26 cellular contexts compared by ENCODE assay signal in the genomic region with DNA sequence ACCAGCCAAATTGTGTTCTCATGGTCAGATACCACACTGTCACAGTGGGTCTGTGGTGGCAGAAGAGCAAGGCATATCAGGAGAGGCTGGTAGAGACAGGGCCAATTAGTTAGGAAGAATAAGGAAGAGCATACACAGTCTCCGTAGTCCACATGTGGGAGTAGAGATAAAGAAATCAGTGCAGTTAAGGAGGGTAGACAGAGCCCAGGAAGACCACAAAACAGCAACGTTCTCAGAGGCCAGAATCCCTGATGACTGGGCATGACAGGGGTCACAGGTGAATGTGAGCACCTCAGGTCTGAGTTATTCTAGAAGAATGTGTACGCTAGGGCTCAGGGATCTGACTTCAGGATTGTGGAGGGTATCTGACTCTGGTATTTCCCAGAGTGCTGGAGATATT. TPM values are rescaled to one million over a fixed set of nuclear protein-coding genes. Genes with fewer than 3 reads are reported as not detected.
A peak's percentile ranks its signal among the peaks of the same experiment; 100 is the strongest.
DNase-seq lines count a peak whose midpoint lies in the region; ATAC-seq and TF ChIP-seq lines count a peak whose summit lies in the region.
"Had no signal": no experiment of that assay in that cellular context is flagged by ENCODE, and none has a peak within 500 bp of the region (broad histone marks: within the 10 kb centered on the region; RNA-seq: fewer than 3 reads in every experiment).

No MANE protein-coding gene starts in this region.

- peak overlapping the region; percentile 33 for H3K18ac ChIP-seq in mesendoderm (ENCODE audit: low read length)

- peak overlapping the region; percentile 18 for H3K27ac Mint-ChIP-seq in T-helper 1 cell treated with Interleukin-12 subunit alpha and Interleukin-12 subunit beta and Interleukin-4 antibody, amounts not matched to agents 30 μg/mL and 1 μg/mL, for 36 hours
- H3K27ac Mint-ChIP-seq in CD8-positive, alpha-beta memory T cell: peak overlapping the region in 7 of 8 donors; percentile 53 to 92 (median 82)
- H3K27ac Mint-ChIP-seq in activated naive CD4-positive, alpha-beta T cell treated with anti-CD3 and anti-CD28 coated beads, Interleukin-2, amount 50 U/mL, for 72 hours: peak overlapping the region; percentile 13 to 82
- H3K27ac Mint-ChIP-seq: GM23338, neural progenitor cell, progenitor cell of endocrine pancreas had no signal

- H2BK120ac ChIP-seq in mesendoderm (ENCODE audit: low read depth, low read length): peak overlapping the region; percentile 56

- H3K4me1 ChIP-seq in CD8-positive, alpha-beta memory T cell (ENCODE audit: insufficient read depth, low read length): peaks cover 54% of the 10 kb centered on the region
- peaks cover 8% of the 10 kb centered on the region for H3K4me1 ChIP-seq in mesendoderm (ENCODE audit: control insufficient read depth, low read depth, low read length)
- no peaks in the 10 kb centered on the region for H3K4me1 ChIP-seq in right atrium auricular region
- H3K4me1 ChIP-seq: neural progenitor cell had no signal

- H3K36me3 Mint-ChIP-seq in T-helper 1 cell treated with Interleukin-12 subunit alpha and Interleukin-12 subunit beta and Interleukin-4 antibody, amounts not matched to agents 30 μg/mL and 1 μg/mL, for 36 hours (ENCODE audit: low read depth): peaks cover 66% of the 10 kb centered on the region
- peaks cover 20 to 86% (median 27%) of the 10 kb centered on the region in 3 donors for H3K36me3 Mint-ChIP-seq in CD8-positive, alpha-beta memory T cell
- H3K36me3 Mint-ChIP-seq in activated naive CD4-positive, alpha-beta T cell treated with anti-CD3 and anti-CD28 coated beads, Interleukin-2, amount 50 U/mL, for 72 hours: peaks cover 22 to 50% of the 10 kb centered on the region in 2 donors
- H3K36me3 Mint-ChIP-seq: neural progenitor cell had no signal

- H4K8ac ChIP-seq in mesendoderm (ENCODE audit: low read depth, low read length): no peak overlapping the region

- no peak overlapping the region for H3K27ac ChIP-seq in CD8-positive, alpha-beta memory T cell (ENCODE audit: low read depth, low read length)
- H3K27ac ChIP-seq in mesendoderm (ENCODE audit: low read depth, low read length) (no peak overlapping the region), right atrium auricular region (no peak overlapping the region)
- H3K27ac ChIP-seq: 22Rv1, body of pancreas, neural progenitor cell had no signal

- peaks cover 44% of the 10 kb centered on the region for H3K36me3 ChIP-seq in CD8-positive, alpha-beta memory T cell (ENCODE audit: insufficient read depth, low read length)
- H3K36me3 ChIP-seq in mesendoderm (ENCODE audit: control insufficient read depth, insufficient read depth, low read length) (no peaks in the 10 kb centered on the region), right atrium auricular region (no peaks in the 10 kb centered on the region)
- H3K36me3 ChIP-seq: neural progenitor cell had no signal

- CTCF ChIA-PET in CD8-positive, alpha-beta memory T cell (lab: Charles Lee): interaction anchor here (0.6 to 9.1 kb wide), 12 partner anchors 8 to 310 kb away, joined by 3 to 100 read pairs (median 8); no protein-coding TSS in a partner anchor

- no peak for ATAC-seq in activated naive CD4-positive, alpha-beta T cell treated with anti-CD3 and anti-CD28 coated beads, Interleukin-2, amount 50 U/mL, for 72 hours
- no peak for ATAC-seq in HG02973 (IDR thresholded peaks at IDR 0.05; ENCODE audit: unreplicated experiment)
- ATAC-seq: activated CD4-positive, CD25-positive, alpha-beta regulatory T cell treated with anti-CD3 and anti-CD28 coated beads, Interleukin-2, amount 50 U/mL, for 24 hours; body of pancreas; GM23338; left cardiac atrium had no signal

- H3K79me2 ChIP-seq in mesendoderm (ENCODE audit: control insufficient read depth, insufficient read depth, low read length): no peaks in the 10 kb centered on the region

- no peak overlapping the region for H3K4me3 Mint-ChIP-seq in T-helper 1 cell treated with Interleukin-12 subunit alpha and Interleukin-12 subunit beta and Interleukin-4 antibody, amounts not matched to agents 30 μg/mL and 1 μg/mL, for 36 hours
- H3K4me3 Mint-ChIP-seq in CD8-positive, alpha-beta memory T cell: no peak overlapping the region
- H3K4me3 Mint-ChIP-seq: GM23338, IgD-negative memory B cell, neural progenitor cell had no signal

- H3K27me3 ChIP-seq in CD8-positive, alpha-beta memory T cell (ENCODE audit: insufficient read depth, low read length, poor library complexity, severe bottlenecking): no peaks in the 10 kb centered on the region
- H3K27me3 ChIP-seq in mesendoderm (ENCODE audit: insufficient read depth, low read length, poor library complexity): no peaks in the 10 kb centered on the region
- H3K27me3 ChIP-seq in right atrium auricular region: no peaks in the 10 kb centered on the region
- H3K27me3 ChIP-seq: body of pancreas, neural progenitor cell had no signal

- H3K9ac ChIP-seq in mesendoderm (ENCODE audit: low read length): no peak overlapping the region
- H3K9ac ChIP-seq: neural progenitor cell had no signal

- peaks cover 71% of the 10 kb centered on the region for H3K4me1 Mint-ChIP-seq in T-helper 1 cell treated with Interleukin-12 subunit alpha and Interleukin-12 subunit beta and Interleukin-4 antibody, amounts not matched to agents 30 μg/mL and 1 μg/mL, for 36 hours (ENCODE audit: low read depth)
- H3K4me1 Mint-ChIP-seq in CD8-positive, alpha-beta memory T cell: peaks cover 54 to 69% (median 58%) of the 10 kb centered on the region in 3 donors

- H3K27me3 Mint-ChIP-seq in T-helper 1 cell treated with Interleukin-12 subunit alpha and Interleukin-12 subunit beta and Interleukin-4 antibody, amounts not matched to agents 30 μg/mL and 1 μg/mL, for 36 hours (ENCODE audit: low read depth): no peaks in the 10 kb centered on the region
- H3K27me3 Mint-ChIP-seq in CD8-positive, alpha-beta memory T cell: no peaks in the 10 kb centered on the region
- H3K27me3 Mint-ChIP-seq: IgD-negative memory B cell had no signal

- WGBS in mesendoderm (ENCODE audit: extremely low coverage, insufficient coverage, low lambda C conversion rate): no CpG with 5 or more reads among the region's 3 CpGs

- H3K9me3 Mint-ChIP-seq in T-helper 1 cell treated with Interleukin-12 subunit alpha and Interleukin-12 subunit beta and Interleukin-4 antibody, amounts not matched to agents 30 μg/mL and 1 μg/mL, for 36 hours: no peaks in the 10 kb centered on the region
- H3K9me3 Mint-ChIP-seq in CD8-positive, alpha-beta memory T cell: peaks cover 0 to 1% (median 0%) of the 10 kb centered on the region in 5 donors
- H3K9me3 Mint-ChIP-seq in activated naive CD4-positive, alpha-beta T cell treated with anti-CD3 and anti-CD28 coated beads, Interleukin-2, amount 50 U/mL, for 72 hours: no peaks in the 10 kb centered on the region
- H3K9me3 Mint-ChIP-seq: GM23338, IgD-negative memory B cell, neural progenitor cell had no signal

- no peak for TF ChIP-seq CTCF in right atrium auricular region (IDR thresholded peaks at IDR 0.05)

- H3K4me3 ChIP-seq in CD8-positive, alpha-beta memory T cell (ENCODE audit: low read length): no peak overlapping the region
- no peak overlapping the region for H3K4me3 ChIP-seq in mesendoderm (ENCODE audit: low read length)
- H3K4me3 ChIP-seq in right atrium auricular region: no peak overlapping the region
- H3K4me3 ChIP-seq: body of pancreas, GM23338, neural progenitor cell had no signal

- no peak overlapping the region for H4K5ac ChIP-seq in mesendoderm (ENCODE audit: low read length)

- H2AK5ac ChIP-seq in mesendoderm (ENCODE audit: low read length): peak overlapping the region; percentile 61

- no peak overlapping the region for H2BK15ac ChIP-seq in mesendoderm (replicated peaks; ENCODE audit: low read depth)

- no peak overlapping the region for H3K4me2 ChIP-seq in mesendoderm (ENCODE audit: low read length)
- H3K4me2 ChIP-seq: GM23338, neural progenitor cell had no signal

- H3K9me3 ChIP-seq in CD8-positive, alpha-beta memory T cell (ENCODE audit: low read length): no peaks in the 10 kb centered on the region
- H3K9me3 ChIP-seq in right atrium auricular region: no peaks in the 10 kb centered on the region
- H3K9me3 ChIP-seq: body of pancreas had no signal

- H3K23ac ChIP-seq in mesendoderm (ENCODE audit: low read length): no peak overlapping the region

- POLR2A ChIA-PET in CD8-positive, alpha-beta memory T cell (lab: Charles Lee): interaction anchor here (0.8 kb wide), 1 partner anchor 53 kb away, joined by 3 read pairs; no protein-coding TSS in a partner anchor

- no peaks in the 10 kb centered on the region for H3K79me1 ChIP-seq in mesendoderm (ENCODE audit: low read length)

- no peak for DNase-seq in T-helper 1 cell
- no peak for DNase-seq in CD8-positive, alpha-beta memory T cell
- DNase-seq in activated naive CD4-positive, alpha-beta T cell treated with anti-CD3 and anti-CD28 coated beads, Interleukin-2, amount 50 U/mL, for 72 hours (ENCODE audit: low spot score in 2 of 2): no peak
- no peak for DNase-seq in mesendoderm
- no peak for DNase-seq in right atrium auricular region (ENCODE audit: low spot score)
- DNase-seq in GDM1 (lab: John Stamatoyannopoulos, UW): no peak
- DNase-seq: body of pancreas; left cardiac atrium; NCI-H1436 treated with DMSO at 0.1 percent for 48 hours; NCI-H524; stimulated activated CD4-positive, alpha-beta T cell treated with anti-CD3 and anti-CD28 coated beads, Interleukin-2, amount 100 ng/mL, for 48 hours; T-helper 9 cell had no signal

- H3K4ac ChIP-seq in mesendoderm (ENCODE audit: low read depth, low read length): peak overlapping the region; percentile 2

- peak overlapping the region; percentile 40 for H3K56ac ChIP-seq in mesendoderm (ENCODE audit: low read length)

- H2BK5ac ChIP-seq in mesendoderm (ENCODE audit: low read length): peak overlapping the region; percentile 2

RNA-seq across cellular contexts. Expression of a gene that starts 31.7 kb away (rescaled TPM):
- 100 to 1,000 TPM; 224 to 234 TPM for total RNA-seq in CD8-positive, alpha-beta memory T cell
- 250 TPM for polyA plus RNA-seq in CD8-positive, alpha-beta memory T cell
- 100 to 1,000 TPM; 231 to 236 TPM for total RNA-seq in activated naive CD4-positive, alpha-beta T cell treated with anti-CD3 and anti-CD28 coated beads, Interleukin-2, amount 50 U/mL, for 72 hours
- 2.5 TPM for polyA plus RNA-seq in mesendoderm (2013, experiment 1 of 2)
- polyA plus RNA-seq in mesendoderm (2013, experiment 2 of 2): 2.7 TPM
- total RNA-seq in right atrium auricular region: 1 to 10 TPM; 1.2 to 3.2 TPM
- total RNA-seq: Daoy, fibroblast of lung, glomerular endothelial cell, MCF 10A, progenitor cell of endocrine pancreas, SK-MEL-5 had no signal
- polyA plus RNA-seq: fibroblast of lung had no signal

RNA-seq across cellular contexts. Expression of a gene that starts 33.0 kb away (rescaled TPM):
- total RNA-seq in CD8-positive, alpha-beta memory T cell: 10 to 100 TPM; 74.0 to 75.0 TPM
- 48.5 TPM for polyA plus RNA-seq in CD8-positive, alpha-beta memory T cell
- 10 to 100 TPM; 84.3 to 96.3 TPM for total RNA-seq in activated naive CD4-positive, alpha-beta T cell treated with anti-CD3 and anti-CD28 coated beads, Interleukin-2, amount 50 U/mL, for 72 hours
- 0.10 TPM for polyA plus RNA-seq in mesendoderm (2013, experiment 1 of 2)
- polyA plus RNA-seq in mesendoderm (2013, experiment 2 of 2): 0.11 TPM
- under 1 TPM; 0.11 to 0.31 TPM for total RNA-seq in right atrium auricular region
- total RNA-seq: body of pancreas, Daoy, fibroblast of lung, glomerular endothelial cell, GM23338, MCF 10A, progenitor cell of endocrine pancreas, SK-MEL-5, skeletal muscle tissue had no signal
- polyA plus RNA-seq: fibroblast of lung, GM23338 had no signal

RNA-seq across cellular contexts. Expression of a gene that starts 59.2 kb away (rescaled TPM):
- total RNA-seq in CD8-positive, alpha-beta memory T cell: 10 to 100 TPM; 79.5 to 97.4 TPM
- polyA plus RNA-seq in CD8-positive, alpha-beta memory T cell: 165 TPM
- 100 to 1,000 TPM in 1 of 2 donors, 10 to 100 TPM in 1; 70.9 to 112 TPM for total RNA-seq in activated naive CD4-positive, alpha-beta T cell treated with anti-CD3 and anti-CD28 coated beads, Interleukin-2, amount 50 U/mL, for 72 hours
- polyA plus RNA-seq in mesendoderm (2013, experiment 1 of 2): 0.06 TPM
- polyA plus RNA-seq in mesendoderm (2013, experiment 2 of 2): 0.07 TPM
- under 1 TPM in 1 of 2 donors, not detected in 1; 0.98 TPM for total RNA-seq in right atrium auricular region
- total RNA-seq: fibroblast of lung, glomerular endothelial cell, GM23338, progenitor cell of endocrine pancreas had no signal
- polyA plus RNA-seq: fibroblast of lung had no signal

Comparison
In these comparisons a context has a peak if more than half of its experiments do, and no peak if none do; other contexts are left out.
1. H3K27ac Mint-ChIP-seq: peak in every context shown above with its lines; median percentile 82 in CD8-positive, alpha-beta memory T cell; 48 in activated naive CD4-positive, alpha-beta T cell treated with anti-CD3 and anti-CD28 coated beads, Interleukin-2, amount 50 U/mL, for 72 hours; 18 in T-helper 1 cell treated with Interleukin-12 subunit alpha and Interleukin-12 subunit beta and Interleukin-4 antibody, amounts not matched to agents 30 μg/mL and 1 μg/mL, for 36 hours.
2. RNA of a gene that starts 31.7 kb away (total RNA-seq): 231 to 236 TPM in activated naive CD4-positive, alpha-beta T cell treated with anti-CD3 and anti-CD28 coated beads, Interleukin-2, amount 50 U/mL, for 72 hours and 224 to 234 TPM in CD8-positive, alpha-beta memory T cell; 1.2 to 3.2 TPM in right atrium auricular region; every median in the first group is over 10 times any median in the second.
3. RNA of a gene that starts 33.0 kb away (total RNA-seq): 84.3 to 96.3 TPM in activated naive CD4-positive, alpha-beta T cell treated with anti-CD3 and anti-CD28 coated beads, Interleukin-2, amount 50 U/mL, for 72 hours and 74.0 to 75.0 TPM in CD8-positive, alpha-beta memory T cell; 0.11 to 0.31 TPM in right atrium auricular region; every median in the first group is over 10 times any median in the second.
4. RNA of a gene that starts 59.2 kb away (total RNA-seq): 70.9 to 112 TPM in activated naive CD4-positive, alpha-beta T cell treated with anti-CD3 and anti-CD28 coated beads, Interleukin-2, amount 50 U/mL, for 72 hours and 79.5 to 97.4 TPM in CD8-positive, alpha-beta memory T cell; 0.98 TPM in right atrium auricular region; every median in the first group is over 10 times any median in the second.